Comparison of ENCODE assay signal across 8 cellular contexts in genomic region chr2:70248810-70249438, GRCh38. TPM values are rescaled to one million over a fixed set of nuclear protein-coding genes. Genes with fewer than 3 reads are reported as not detected.
A peak's percentile ranks its signal among the peaks of the same experiment; 100 is the strongest.
DNase-seq lines count a peak whose midpoint lies in the region; ATAC-seq lines count a peak whose summit lies in the region.

No MANE protein-coding gene starts in this region.

- POLR2A ChIA-PET in activated CD4-positive, alpha-beta memory T cell treated with anti-CD3 and anti-CD28 coated beads for 36 hours (lab: Charles Lee) = interaction anchor here (0.5 to 3.9 kb wide), 6 partner anchors 9 to 355 kb away, joined by 3 to 21 read pairs (median 8); partner anchors contain the start of genes C2orf42, PCYOX1, SNRNP27 and SNRPG

- H3K4me1 Mint-ChIP-seq in activated CD4-positive, alpha-beta memory T cell treated with anti-CD3 and anti-CD28 coated beads for 36 hours (ENCODE audit: low read depth) = peaks cover 22% of the 10 kb centered on the region

- peak; percentile 53 for ATAC-seq in HG03196 (IDR thresholded peaks at IDR 0.05; ENCODE audit: unreplicated experiment)

- no peaks in the 10 kb centered on the region for H3K27me3 ChIP-seq in mononuclear cell (ENCODE audit: insufficient read depth, low read length)

- no peaks in the 10 kb centered on the region for H3K9me3 Mint-ChIP-seq in activated CD4-positive, alpha-beta memory T cell treated with anti-CD3 and anti-CD28 coated beads for 36 hours

- peak overlapping the region; percentile 96 for H3K27ac Mint-ChIP-seq in activated CD4-positive, alpha-beta memory T cell treated with anti-CD3 and anti-CD28 coated beads for 36 hours

- peak overlapping the region; percentile 100 for H3K4me3 ChIP-seq in mononuclear cell (ENCODE audit: low read length)

- CTCF ChIA-PET in activated CD4-positive, alpha-beta memory T cell treated with anti-CD3 and anti-CD28 coated beads for 36 hours (lab: Charles Lee) = interaction anchor here (1.5 to 2.1 kb wide), 2 partner anchors 8 to 9 kb away, joined by 3 to 5 read pairs; partner anchors contain the start of gene PCYOX1

- H3K4me3 Mint-ChIP-seq in activated CD4-positive, alpha-beta memory T cell treated with anti-CD3 and anti-CD28 coated beads for 36 hours = peak overlapping the region; percentile 90

- no peaks in the 10 kb centered on the region for H3K9me3 ChIP-seq in mononuclear cell (ENCODE audit: low read depth, low read length)

- peaks cover 33% of the 10 kb centered on the region for H3K4me1 ChIP-seq in mononuclear cell (ENCODE audit: insufficient read depth, low read length)

- intact Hi-C loops in activated CD4-positive, alpha-beta memory T cell treated with anti-CD3 and anti-CD28 coated beads for 36 hours (cut with micrococcal nuclease) = loop anchor here (1.0 to 2.0 kb wide), 6 partner anchors 9 to 334 kb away; partner anchors contain the start of genes C2orf42, MXD1, PCBP1 and PCYOX1

- H3K36me3 Mint-ChIP-seq in activated CD4-positive, alpha-beta memory T cell treated with anti-CD3 and anti-CD28 coated beads for 36 hours = peaks cover 10% of the 10 kb centered on the region

- H3K27me3 Mint-ChIP-seq in activated CD4-positive, alpha-beta memory T cell treated with anti-CD3 and anti-CD28 coated beads for 36 hours = peaks cover 4% of the 10 kb centered on the region

- DNase-seq in NCI-H526 (lab: John Stamatoyannopoulos, UW) (peak; percentile 93 to 96), NCI-H526 treated with DMSO at 0.1 percent for 48 hours (lab: John Stamatoyannopoulos, UW) (no peak), NCI-H748 (lab: John Stamatoyannopoulos, UW; ENCODE audit: unreplicated experiment) (peak; percentile 85)
- peak; percentile 95 for DNase-seq in activated CD4-positive, alpha-beta memory T cell treated with anti-CD3 and anti-CD28 coated beads for 36 hours
- DNase-seq in effector CD8-positive, alpha-beta T cell (lab: John Stamatoyannopoulos, UW) = peak; percentile 95
- peak; percentile 78 to 81 for DNase-seq in stimulated activated CD8-positive, alpha-beta memory T cell treated with anti-CD3 and anti-CD28 coated beads, Interleukin-2, amount 100 ng/mL, for 1 hour (ENCODE audit: low read depth in 2 of 2)

RNA-seq across cellular contexts. Expression of gene TIA1, which starts 0.5 kb away (rescaled TPM):
- total RNA-seq in activated CD4-positive, alpha-beta memory T cell treated with anti-CD3 and anti-CD28 coated beads for 36 hours = 10 to 100 TPM; 82.5 to 98.6 TPM
- total RNA-seq in mononuclear cell = 57.1 TPM

RNA-seq across cellular contexts. Expression of gene PCYOX1, which starts 9.0 kb away (rescaled TPM):
- total RNA-seq in activated CD4-positive, alpha-beta memory T cell treated with anti-CD3 and anti-CD28 coated beads for 36 hours = 10 to 100 TPM; 13.1 to 14.5 TPM
- 4.9 TPM for total RNA-seq in mononuclear cell

RNA-seq across cellular contexts. Expression of gene SNRPG, which starts 44.6 kb away (rescaled TPM):
- 100 to 1,000 TPM; 471 to 488 TPM for total RNA-seq in activated CD4-positive, alpha-beta memory T cell treated with anti-CD3 and anti-CD28 coated beads for 36 hours
- total RNA-seq in mononuclear cell = 92.5 TPM

RNA-seq across cellular contexts. Expression of gene FAM136A, which starts 52.9 kb away (rescaled TPM):
- 10 to 100 TPM; 48.0 to 49.8 TPM for total RNA-seq in activated CD4-positive, alpha-beta memory T cell treated with anti-CD3 and anti-CD28 coated beads for 36 hours
- total RNA-seq in mononuclear cell = 18.1 TPM

RNA-seq across cellular contexts. Expression of gene C2orf42, which starts 58.1 kb away (rescaled TPM):
- total RNA-seq in activated CD4-positive, alpha-beta memory T cell treated with anti-CD3 and anti-CD28 coated beads for 36 hours = 10 to 100 TPM; 23.5 to 23.9 TPM
- 19.6 TPM for total RNA-seq in mononuclear cell
